ENCODE assay signal across 18 cellular contexts in the genomic region with DNA sequence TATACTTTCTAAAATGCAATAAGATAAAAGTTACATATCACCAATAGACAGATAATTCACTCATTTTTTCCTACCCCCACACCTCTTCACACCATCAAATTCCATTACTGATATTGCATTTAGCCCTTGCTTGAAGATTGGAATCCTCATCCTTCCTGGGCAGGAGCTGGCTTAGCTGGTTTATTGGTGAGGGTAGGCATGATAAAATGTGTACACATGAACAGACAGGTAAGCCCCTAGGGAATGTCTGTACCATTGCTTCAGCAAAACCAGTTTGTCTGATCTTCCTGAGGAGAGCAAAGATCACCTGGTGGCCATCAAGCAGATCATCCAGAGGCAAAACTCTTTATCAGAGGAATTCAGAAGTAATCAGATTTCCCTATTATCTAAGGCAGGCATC. TPM values are rescaled to one million over a fixed set of nuclear protein-coding genes. Genes with fewer than 3 reads are reported as not detected.
"Had no signal": no experiment of that assay in that cellular context is flagged by ENCODE, and none has a peak within 500 bp of the region (broad histone marks: within the 10 kb centered on the region; RNA-seq: fewer than 3 reads in every experiment).

No MANE protein-coding gene starts in this region.

- H3K4me1 ChIP-seq: right atrium auricular region, tibial nerve had no signal

- H3K27ac ChIP-seq: right atrium auricular region, tibial nerve had no signal

- H3K4me3 ChIP-seq: right atrium auricular region, tibial nerve had no signal

- ATAC-seq: activated CD4-positive, CD25-positive, alpha-beta regulatory T cell treated with anti-CD3 and anti-CD28 coated beads, Interleukin-2, amount 50 U/mL, for 24 hours had no signal

- DNase-seq: activated CD4-positive, alpha-beta T cell treated with anti-CD3 and anti-CD28 coated beads, Interleukin-2, amount 50 U/mL, for 1 hour; activated CD8-positive, alpha-beta memory T cell treated with anti-CD3 and anti-CD28 coated beads for 24 hours; activated gamma-delta T cell treated with Interleukin-2 at 50 U/mL for 16 hours; activated naive CD8-positive, alpha-beta T cell treated with anti-CD3 and anti-CD28 coated beads for 36 hours; cortex of kidney; effector CD8-positive, alpha-beta T cell; kidney; occipital lobe; small intestine; stimulated activated CD4-positive, alpha-beta T cell treated with anti-CD3 and anti-CD28 coated beads, Interleukin-4, amount 100 ng/mL, for 24 hours; stimulated activated naive CD4-positive, alpha-beta T cell had no signal

- H3K36me3 ChIP-seq: right atrium auricular region, tibial nerve had no signal

- H3K9me3 ChIP-seq: right atrium auricular region, tibial nerve had no signal

- H3K27me3 ChIP-seq: right atrium auricular region, tibial nerve had no signal

RNA-seq across cellular contexts. Expression of gene FABP7, which starts 6.8 kb away (rescaled TPM):
- total RNA-seq: activated naive CD8-positive, alpha-beta T cell treated with anti-CD3 and anti-CD28 coated beads for 36 hours; epithelial cell of proximal tubule; kidney; liver; mesenteric fat pad; subcutaneous adipose tissue; tibial nerve had no signal
- polyA plus RNA-seq: liver had no signal
